ENCODE assay signal across 28 cellular contexts in genomic region chr6:84508334-84508733, GRCh38.
"Had no signal": no experiment of that assay in that cellular context is flagged by ENCODE, and none has a peak within 500 bp of the region (broad histone marks: within the 10 kb centered on the region; RNA-seq: fewer than 3 reads in every experiment).

No MANE protein-coding gene starts in this region.

- ATAC-seq: natural killer cell; right lobe of liver; stimulated activated naive B cell treated with anti-CD40 and anti-IgM and Interleukin-4, amounts not matched to agents 10 μg/mL and 1 μg/mL and 100 μg/mL, for 72 hours; stimulated activated naive CD8-positive, alpha-beta T cell treated with anti-CD3 and anti-CD28 coated beads, Interleukin-15, Interleukin-2, amounts not matched to agents 100 U/mL and 50 U/mL, for 24 hours; upper lobe of right lung had no signal

- H3K4me2 ChIP-seq: neural progenitor cell had no signal

- H3K36me3 ChIP-seq: left ventricle myocardium inferior, neural progenitor cell, neutrophil, ovary, right atrium auricular region, right lobe of liver, stomach, thyroid gland, upper lobe of right lung had no signal

- H3K27ac ChIP-seq: left ventricle myocardium inferior, neural progenitor cell, neutrophil, ovary, right atrium auricular region, right lobe of liver, skin epidermis, stomach, testis, thyroid gland, upper lobe of right lung had no signal

- H3K9me3 ChIP-seq: neutrophil, ovary, right lobe of liver, testis, thyroid gland, upper lobe of right lung had no signal

- DNase-seq: hypothalamus; immature natural killer cell; kidney; left ventricle myocardium inferior; naive B cell; natural killer cell; nephron progenitor cell; occipital lobe; ovary; right lobe of liver; stimulated activated CD4-positive, alpha-beta T cell treated with anti-CD3 and anti-CD28 coated beads, Interleukin-12 subunit alpha, Interleukin-12 subunit beta, amount 100 ng/mL, for 4 hours; stimulated activated CD4-positive, alpha-beta T cell treated with anti-CD3 and anti-CD28 coated beads, Interleukin-15, amount 100 ng/mL, for 24 hours; stimulated activated CD4-positive, alpha-beta T cell treated with anti-CD3 and anti-CD28 coated beads, Interleukin-2, amount 100 ng/mL, for 24 hours; stimulated activated CD4-positive, alpha-beta T cell treated with anti-CD3 and anti-CD28 coated beads, Interleukin-4, amount 100 ng/mL, for 1 hour; stimulated activated naive B cell treated with anti-CD40 and anti-IgM and Interleukin-4, amounts not matched to agents 10 μg/mL and 1 μg/mL and 100 μg/mL, for 72 hours; stimulated activated naive CD8-positive, alpha-beta T cell treated with anti-CD3 and anti-CD28 coated beads, Interleukin-15, Interleukin-2, amounts not matched to agents 100 U/mL and 50 U/mL, for 24 hours; stomach; thyroid gland; trophoblast cell; upper lobe of right lung had no signal

- H3K4me3 ChIP-seq: left ventricle myocardium inferior, lung, neural progenitor cell, ovary, right atrium auricular region, right lobe of liver, skin epidermis, stomach, testis, thyroid gland, upper lobe of right lung had no signal

- H2AFZ ChIP-seq: neural progenitor cell had no signal

- H3K4me1 ChIP-seq: left ventricle myocardium inferior, neural progenitor cell, right atrium auricular region, stomach, testis, thyroid gland, upper lobe of right lung had no signal

- H3K27me3 ChIP-seq: neural progenitor cell, neutrophil, ovary, right atrium auricular region, right lobe of liver, stomach, testis, thyroid gland, upper lobe of right lung had no signal

- FAIRE-seq: islet of Langerhans, kidney, urothelium cell line had no signal

- H3K9ac ChIP-seq: neural progenitor cell had no signal
